11 cellular contexts compared by ENCODE assay signal in the genomic region with DNA sequence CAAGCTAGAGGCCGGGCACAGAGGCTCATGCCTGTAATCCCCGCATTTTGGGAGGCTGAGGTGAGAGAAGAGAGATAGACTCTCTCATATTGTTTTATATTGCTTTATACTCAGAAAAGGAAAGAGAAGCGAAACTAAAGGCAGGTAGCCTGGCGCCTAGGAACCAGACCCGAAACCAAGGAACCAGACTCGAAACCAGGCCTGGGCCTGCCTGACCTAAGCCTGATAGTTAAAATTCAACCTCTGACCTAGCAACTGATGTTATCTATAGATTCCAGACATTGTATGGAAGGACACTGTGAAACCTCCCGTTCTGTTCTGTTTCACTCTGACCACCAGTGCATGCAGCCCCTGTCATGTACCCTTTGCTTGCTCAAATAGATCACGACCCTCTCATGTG. TPM values are rescaled to one million over a fixed set of nuclear protein-coding genes. Genes with fewer than 3 reads are reported as not detected.
"Had no signal": no experiment of that assay in that cellular context is flagged by ENCODE, and none has a peak within 500 bp of the region (broad histone marks: within the 10 kb centered on the region; RNA-seq: fewer than 3 reads in every experiment).

No MANE protein-coding gene starts in this region.

RNA-seq across cellular contexts. Expression of a gene that starts 37.0 kb away (rescaled TPM):
- total RNA-seq: activated B cell treated with CpG ODN at 0.5 μM for 24 hours; activated CD4-positive, alpha-beta memory T cell treated with anti-CD3 and anti-CD28 coated beads for 36 hours; activated CD4-positive, alpha-beta T cell treated with anti-CD3 and anti-CD28 coated beads, Interleukin-2, amount 10 ng/mL, durations not matched to agents 24 days and 14 days; activated CD8-positive, alpha-beta memory T cell treated with anti-CD3 and anti-CD28 coated beads for 36 hours; activated CD8-positive, alpha-beta T cell treated with anti-CD3 and anti-CD28 coated beads for 36 hours; activated naive CD4-positive, alpha-beta T cell treated with anti-CD3 and anti-CD28 coated beads for 36 hours; activated naive CD4-positive, alpha-beta T cell treated with anti-CD3 and anti-CD28 coated beads, Interleukin-2, amount 50 U/mL, for 72 hours; activated naive CD8-positive, alpha-beta T cell treated with anti-CD3 and anti-CD28 coated beads for 36 hours; activated T-cell treated with anti-CD3 and anti-CD28 coated beads, Interleukin-2, amount 50 U/mL, for 72 hours; activated T-helper 1 cell treated with anti-CD3 and anti-CD28 coated beads, Interleukin-12 subunit alpha, Interleukin-12 subunit beta, Interleukin-2, Interleukin-4 antibody, amounts not matched to agents 30 ng/mL and 10 ng/mL and 1 ng/mL, durations not matched to agents 14 hours and 24 hours and 36 hours; activated T-helper 17 cell treated with anti-CD3 and anti-CD28 coated beads, Interleukin-2, amount 50 U/mL, for 72 hours had no signal
